In genomic region chr5:112930082-112930344, GRCh38 we compare ENCODE assay signal across 9 cellular contexts. TPM values are rescaled to one million over a fixed set of nuclear protein-coding genes. Genes with fewer than 3 reads are reported as not detected.
DNase-seq lines count a peak whose midpoint lies in the region; ATAC-seq and TF ChIP-seq lines count a peak whose summit lies in the region.
"Had no signal": no experiment of that assay in that cellular context is flagged by ENCODE, and none has a peak within 500 bp of the region (broad histone marks: within the 10 kb centered on the region; RNA-seq: fewer than 3 reads in every experiment).

No MANE protein-coding gene starts in this region.

- peaks cover 4% of the 10 kb centered on the region for H3K36me3 ChIP-seq in DOHH2 (ENCODE audit: control insufficient read depth, low read length)

- no peaks in the 10 kb centered on the region for H3K9me3 ChIP-seq in DOHH2 (ENCODE audit: control insufficient read depth, insufficient read depth, low read length)

- no peaks in the 10 kb centered on the region for H3K9me2 ChIP-seq in DOHH2 (replicated peaks; ENCODE audit: control insufficient read depth, low read length)

- H3K27me3 ChIP-seq in DOHH2 (ENCODE audit: control insufficient read depth, low read length): no peaks in the 10 kb centered on the region

- peaks cover 47% of the 10 kb centered on the region for H3K4me1 Mint-ChIP-seq in activated CD4-positive, alpha-beta memory T cell treated with anti-CD3 and anti-CD28 coated beads for 36 hours (ENCODE audit: low read depth)

- CTCF ChIA-PET in activated CD4-positive, alpha-beta memory T cell treated with anti-CD3 and anti-CD28 coated beads for 36 hours (lab: Charles Lee): no interaction called here

- H3K4me1 ChIP-seq in DOHH2 (ENCODE audit: control insufficient read depth, low read length): peaks cover 83% of the 10 kb centered on the region

- peak overlapping the region; percentile 97 for H3K27ac ChIP-seq in DOHH2 (ENCODE audit: low read depth, low read length)
- no peak overlapping the region for H3K27ac ChIP-seq in coronary artery

- peak overlapping the region; percentile 50 for H3K27ac Mint-ChIP-seq in activated CD4-positive, alpha-beta memory T cell treated with anti-CD3 and anti-CD28 coated beads for 36 hours

- peaks cover 60% of the 10 kb centered on the region for H3F3A ChIP-seq in DOHH2 (ENCODE audit: control insufficient read depth, insufficient read depth)

- no peaks in the 10 kb centered on the region for H3K27me3 Mint-ChIP-seq in activated CD4-positive, alpha-beta memory T cell treated with anti-CD3 and anti-CD28 coated beads for 36 hours

- TF ChIP-seq CTCF in DOHH2 (IDR thresholded peaks at IDR 0.05; ENCODE audit: low read depth, low read length, poor library complexity, severe bottlenecking): no peak
- TF ChIP-seq CTCF in coronary artery (IDR thresholded peaks at IDR 0.05): no peak

- H3K36me3 Mint-ChIP-seq in activated CD4-positive, alpha-beta memory T cell treated with anti-CD3 and anti-CD28 coated beads for 36 hours: no peaks in the 10 kb centered on the region

- peaks cover 5% of the 10 kb centered on the region for H3K9me3 Mint-ChIP-seq in activated CD4-positive, alpha-beta memory T cell treated with anti-CD3 and anti-CD28 coated beads for 36 hours

- POLR2A ChIA-PET in activated CD4-positive, alpha-beta memory T cell treated with anti-CD3 and anti-CD28 coated beads for 36 hours (lab: Charles Lee): interaction anchor here (1.0 kb wide), 1 partner anchor 46 kb away, joined by 3 read pairs; the partner anchor contains the start of gene DCP2

- no peaks in the 10 kb centered on the region for H4K20me1 ChIP-seq in DOHH2 (ENCODE audit: control insufficient read depth, insufficient read depth, low read depth, low read length)

- H3K4me2 ChIP-seq in DOHH2 (ENCODE audit: low read length): peak overlapping the region; percentile 96

- peak overlapping the region; percentile 79 for H3K4me3 ChIP-seq in DOHH2 (ENCODE audit: low read length)
- no peak overlapping the region for H3K4me3 ChIP-seq in coronary artery

- intact Hi-C loops in activated CD4-positive, alpha-beta memory T cell treated with anti-CD3 and anti-CD28 coated beads for 36 hours (cut with micrococcal nuclease): no loop called here

- DNase-seq in activated CD4-positive, alpha-beta memory T cell treated with anti-CD3 and anti-CD28 coated beads for 36 hours: no peak
- no peak for DNase-seq in stimulated activated CD4-positive, alpha-beta T cell treated with anti-CD3 and anti-CD28 coated beads, Interleukin-2, amount 100 ng/mL, for 24 hours
- DNase-seq in coronary artery (ENCODE audit: low spot score) (no peak), GM03348 (ENCODE audit: low spot score) (no peak), anterior cingulate cortex (lab: John Stamatoyannopoulos, UW) (no peak)
- DNase-seq: NCI-H2171 had no signal

- H3K79me2 ChIP-seq in DOHH2 (ENCODE audit: control insufficient read depth, low read length): peaks cover 11% of the 10 kb centered on the region

- H3K4me3 Mint-ChIP-seq in activated CD4-positive, alpha-beta memory T cell treated with anti-CD3 and anti-CD28 coated beads for 36 hours: no peak overlapping the region

- ATAC-seq in GM19455 (IDR thresholded peaks at IDR 0.05; ENCODE audit: unreplicated experiment): peak; percentile 43
- ATAC-seq in HG03432 (IDR thresholded peaks at IDR 0.05; ENCODE audit: unreplicated experiment): peak; percentile 54

RNA-seq across cellular contexts. Expression of gene REEP5, which starts 8.0 kb away (rescaled TPM):
- total RNA-seq in activated CD4-positive, alpha-beta memory T cell treated with anti-CD3 and anti-CD28 coated beads for 36 hours: 10 to 100 TPM; 64.6 to 67.4 TPM

RNA-seq across cellular contexts. Expression of gene DCP2, which starts 46.6 kb away (rescaled TPM):
- 100 to 1,000 TPM; 102 TPM for total RNA-seq in activated CD4-positive, alpha-beta memory T cell treated with anti-CD3 and anti-CD28 coated beads for 36 hours
